ENCODE assay signal across 1 cellular context in the genomic region with DNA sequence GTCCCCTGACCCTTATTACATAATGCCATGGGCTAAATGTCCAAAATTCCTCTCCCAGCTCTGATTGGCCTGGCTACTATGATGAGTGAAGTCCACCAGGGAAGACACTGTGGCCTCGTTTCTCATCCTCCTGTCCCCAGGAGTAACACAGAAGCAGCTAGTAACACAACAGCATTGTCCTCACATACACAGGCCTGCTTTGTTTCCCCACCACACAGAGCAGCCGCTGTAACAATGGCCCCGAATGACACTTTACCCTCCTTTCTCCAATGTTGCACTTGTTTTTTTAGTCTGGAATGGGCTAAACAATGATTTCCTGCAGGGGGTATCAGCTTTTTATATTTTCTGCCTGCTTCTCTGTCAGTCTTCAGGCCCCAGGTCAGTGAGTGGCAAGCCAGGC.
TF ChIP-seq lines count a peak whose summit lies in the region.

A gene with protein sequence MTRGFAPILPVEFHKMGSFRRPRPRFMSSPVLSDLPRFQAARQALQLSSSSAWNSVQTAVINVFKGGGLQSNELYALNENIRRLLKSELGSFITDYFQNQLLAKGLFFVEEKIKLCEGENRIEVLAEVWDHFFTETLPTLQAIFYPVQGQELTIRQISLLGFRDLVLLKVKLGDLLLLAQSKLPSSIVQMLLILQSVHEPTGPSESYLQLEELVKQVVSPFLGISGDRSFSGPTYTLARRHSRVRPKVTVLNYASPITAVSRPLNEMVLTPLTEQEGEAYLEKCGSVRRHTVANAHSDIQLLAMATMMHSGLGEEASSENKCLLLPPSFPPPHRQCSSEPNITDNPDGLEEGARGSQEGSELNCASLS (plus strand): TSS at position 363 of the 400 bp plus-strand sequence. CDS start 104,834 bp downstream, outside the sequence.

TF ChIP-seq in IMR-90, 13 proteins besides CTCF, POLR2A, EP300 and RAD21 (continued from another document):
- TF ChIP-seq, protein P1, sequence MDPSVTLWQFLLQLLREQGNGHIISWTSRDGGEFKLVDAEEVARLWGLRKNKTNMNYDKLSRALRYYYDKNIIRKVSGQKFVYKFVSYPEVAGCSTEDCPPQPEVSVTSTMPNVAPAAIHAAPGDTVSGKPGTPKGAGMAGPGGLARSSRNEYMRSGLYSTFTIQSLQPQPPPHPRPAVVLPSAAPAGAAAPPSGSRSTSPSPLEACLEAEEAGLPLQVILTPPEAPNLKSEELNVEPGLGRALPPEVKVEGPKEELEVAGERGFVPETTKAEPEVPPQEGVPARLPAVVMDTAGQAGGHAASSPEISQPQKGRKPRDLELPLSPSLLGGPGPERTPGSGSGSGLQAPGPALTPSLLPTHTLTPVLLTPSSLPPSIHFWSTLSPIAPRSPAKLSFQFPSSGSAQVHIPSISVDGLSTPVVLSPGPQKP (IDR thresholded peaks at IDR 0.05; ENCODE audit: borderline replicate concordance, low read depth, low read length), result no peak
- TF ChIP-seq RCOR1 (IDR thresholded peaks at IDR 0.05; ENCODE audit: insufficient replicate concordance, low read length) (no peak), NFE2L2 (IDR thresholded peaks at IDR 0.05; ENCODE audit: low read depth, low read length) (no peak)
- TF ChIP-seq, protein P2, sequence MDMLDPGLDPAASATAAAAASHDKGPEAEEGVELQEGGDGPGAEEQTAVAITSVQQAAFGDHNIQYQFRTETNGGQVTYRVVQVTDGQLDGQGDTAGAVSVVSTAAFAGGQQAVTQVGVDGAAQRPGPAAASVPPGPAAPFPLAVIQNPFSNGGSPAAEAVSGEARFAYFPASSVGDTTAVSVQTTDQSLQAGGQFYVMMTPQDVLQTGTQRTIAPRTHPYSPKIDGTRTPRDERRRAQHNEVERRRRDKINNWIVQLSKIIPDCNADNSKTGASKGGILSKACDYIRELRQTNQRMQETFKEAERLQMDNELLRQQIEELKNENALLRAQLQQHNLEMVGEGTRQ (IDR thresholded peaks at IDR 0.05; ENCODE audit: low read depth, low read length), result no peak
